ENCODE assay signal across 7 cellular contexts in genomic region chr1:181152892-181153633, GRCh38.
DNase-seq lines count a peak whose midpoint lies in the region; ATAC-seq lines count a peak whose summit lies in the region.

No MANE protein-coding gene starts in this region.

- H3K27me3 ChIP-seq in neuronal stem cell (ENCODE audit: control insufficient read depth in 3 of 3, insufficient read depth in 3 of 3, low read depth in 1 of 3, low read length in 3 of 3), result peaks cover 0 to 35% (median 0%) of the 10 kb centered on the region in 3 experiments

- peak overlapping the region; percentile 90 for H3K23ac ChIP-seq in neuronal stem cell (ENCODE audit: low read depth, low read length, poor library complexity)

- peaks cover 0 to 5% of the 10 kb centered on the region in 2 donors for H3K4me1 ChIP-seq in neuronal stem cell (ENCODE audit: control insufficient read depth in 2 of 2, insufficient read depth in 1 of 2, low read depth in 1 of 2, low read length in 2 of 2)

- H3K4me3 ChIP-seq in neuronal stem cell (ENCODE audit: low read length in 2 of 2), result no peak overlapping the region

- peak overlapping the region; percentile 90 for H2AFZ ChIP-seq in neuronal stem cell (ENCODE audit: low read length)

- no peak overlapping the region for H3K4me2 ChIP-seq in neuronal stem cell (ENCODE audit: insufficient read depth, low read length, poor library complexity, severe bottlenecking)

- H2AK5ac ChIP-seq in neuronal stem cell (ENCODE audit: low read depth, low read length), result no peak overlapping the region

- H3K9ac ChIP-seq in neuronal stem cell (ENCODE audit: low read depth, low read length, poor library complexity), result no peak overlapping the region

- no CpG with 5 or more reads among the region's 16 CpGs for WGBS in neuronal stem cell (ENCODE audit: extremely low coverage in 2 of 2, insufficient read length in 2 of 2, insufficient replicate concordance in 1 of 2), 2 donors

- no peak overlapping the region for H2BK120ac ChIP-seq in neuronal stem cell (ENCODE audit: low read depth, low read length)

- no peak overlapping the region for H3K18ac ChIP-seq in neuronal stem cell (ENCODE audit: low read length)

- H3K14ac ChIP-seq in neuronal stem cell (ENCODE audit: low read length), result no peak overlapping the region

- no peaks in the 10 kb centered on the region for H3K9me3 ChIP-seq in neuronal stem cell (replicated peaks in 1 of 2; ENCODE audit: control insufficient read depth in 2 of 2, insufficient read depth in 1 of 2, low read depth in 1 of 2, low read length in 2 of 2)

- H2BK5ac ChIP-seq in neuronal stem cell (ENCODE audit: low read length), result no peak overlapping the region

- DNase-seq in OCI-M1 (lab: John Stamatoyannopoulos, UW) (peak; percentile 100), fibroblast of gingiva (ENCODE audit: low read depth) (peak; percentile 39), neuronal stem cell (ENCODE audit: low spot score) (no peak), HT-29 (ENCODE audit: low spot score) (no peak)
- DNase-seq in activated naive CD4-positive, alpha-beta T cell treated with anti-CD3 and anti-CD28 coated beads, Interleukin-2, amount 50 U/mL, for 16 hours, result no peak

- H4K8ac ChIP-seq in neuronal stem cell (ENCODE audit: low read depth, low read length), result no peak overlapping the region

- H2BK12ac ChIP-seq in neuronal stem cell (ENCODE audit: low read length), result no peak overlapping the region

- ATAC-seq in GM18873 (IDR thresholded peaks at IDR 0.05; ENCODE audit: low FRiP score, unreplicated experiment) (peak; percentile 57), HG02981 (IDR thresholded peaks at IDR 0.05; ENCODE audit: unreplicated experiment) (peak; percentile 65)

- no peaks in the 10 kb centered on the region for H3K36me3 ChIP-seq in neuronal stem cell (replicated peaks in 1 of 2; ENCODE audit: control insufficient read depth in 2 of 2, insufficient read depth in 2 of 2, low read length in 2 of 2)

- no peak overlapping the region for H3K4ac ChIP-seq in neuronal stem cell (ENCODE audit: low read length)

- no peaks in the 10 kb centered on the region for H3K79me1 ChIP-seq in neuronal stem cell (ENCODE audit: low read depth, low read length)

- no peak overlapping the region for H2BK15ac ChIP-seq in neuronal stem cell (ENCODE audit: low read length)

- no peak overlapping the region for H3K27ac ChIP-seq in neuronal stem cell (replicated peaks; ENCODE audit: low read length)

- H4K91ac ChIP-seq in neuronal stem cell (ENCODE audit: low read depth, low read length, poor library complexity), result no peak overlapping the region

Comparison
In these comparisons a context has a peak if more than half of its experiments do, and no peak if none do; other contexts are left out.
1. DNase-seq: peak in OCI-M1 (single experiment) and fibroblast of gingiva (single experiment); none in neuronal stem cell (single experiment), activated naive CD4-positive, alpha-beta T cell treated with anti-CD3 and anti-CD28 coated beads, Interleukin-2, amount 50 U/mL, for 16 hours (single experiment) and HT-29 (single experiment).